8 cellular contexts compared by ENCODE assay signal in the genomic region with DNA sequence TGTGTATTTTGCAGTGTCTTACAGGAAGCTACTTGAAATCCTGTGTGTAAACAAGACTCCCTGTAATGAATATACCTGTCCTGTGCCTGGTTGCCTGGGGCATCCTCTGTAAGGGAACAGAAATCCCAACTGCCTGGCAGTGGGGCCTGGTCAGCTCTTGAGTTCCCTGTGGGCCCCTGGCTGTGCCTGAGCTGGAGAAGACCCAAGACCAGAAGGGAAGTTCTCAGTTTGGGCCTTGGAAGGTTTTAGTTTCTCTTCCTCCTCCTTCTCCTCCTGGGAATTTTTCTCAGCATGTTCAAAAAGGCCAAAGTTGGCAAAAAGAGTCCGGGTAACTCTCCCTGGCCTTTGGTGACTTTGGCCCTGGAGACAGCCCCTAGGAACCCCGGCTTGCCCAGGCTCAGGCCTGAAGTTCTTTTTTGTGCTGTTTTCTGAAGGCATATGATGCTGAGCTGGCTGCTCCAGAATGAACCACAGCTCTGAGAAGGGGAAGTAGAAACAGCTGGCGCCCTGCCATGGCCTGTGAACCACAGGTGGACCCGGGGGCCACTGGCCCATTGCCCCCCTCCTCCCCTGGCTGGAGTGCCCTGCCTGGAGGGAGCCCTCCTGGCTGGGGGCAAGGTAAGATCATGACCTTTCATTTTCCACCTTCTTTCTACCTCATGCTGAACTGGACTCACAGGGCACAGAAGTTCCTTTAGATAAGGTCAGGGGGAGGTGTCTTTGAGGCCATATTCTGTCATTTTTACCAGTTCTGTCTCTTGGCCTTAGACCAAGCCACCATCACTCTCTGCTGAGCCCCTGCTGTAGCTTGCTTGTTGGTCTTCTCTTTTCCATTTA. TPM values are rescaled to one million over a fixed set of nuclear protein-coding genes. Genes with fewer than 3 reads are reported as not detected.
A peak's percentile ranks its signal among the peaks of the same experiment; 100 is the strongest.
DNase-seq lines count a peak whose midpoint lies in the region; ATAC-seq and TF ChIP-seq lines count a peak whose summit lies in the region.

No MANE protein-coding gene starts in this region.

- CTCF ChIA-PET in activated CD8-positive, alpha-beta T cell treated with anti-CD3 and anti-CD28 coated beads for 36 hours (lab: Charles Lee): interaction anchor here (0.7 to 1.6 kb wide), 4 partner anchors 12 to 211 kb away, joined by 3 to 7 read pairs (median 4); no protein-coding TSS in a partner anchor

- intact Hi-C loops in activated CD8-positive, alpha-beta T cell treated with anti-CD3 and anti-CD28 coated beads for 36 hours (cut with micrococcal nuclease): no loop called here
- intact Hi-C loops in vagina (cut with DNase I): no loop called here

- TF ChIP-seq CTCF in activated CD8-positive, alpha-beta T cell treated with anti-CD3 and anti-CD28 coated beads for 36 hours (IDR thresholded peaks at IDR 0.05): no peak
- TF ChIP-seq CTCF in BE2C (IDR thresholded peaks at IDR 0.05; ENCODE audit: low read depth, low read length) (no peak), vagina (IDR thresholded peaks at IDR 0.05) (no peak)

- POLR2A ChIA-PET in activated CD8-positive, alpha-beta T cell treated with anti-CD3 and anti-CD28 coated beads for 36 hours (lab: Charles Lee): interaction anchor here (1.4 to 3.1 kb wide), 2 partner anchors 10 to 29 kb away, joined by 4 to 9 read pairs; partner anchors contain the start of gene ATP6V1G1

- ATAC-seq in GM19395 (IDR thresholded peaks at IDR 0.05; ENCODE audit: unreplicated experiment) (peak; percentile 69), HG03432 (IDR thresholded peaks at IDR 0.05; ENCODE audit: unreplicated experiment) (peak; percentile 83)
- ATAC-seq in activated CD8-positive, alpha-beta T cell treated with anti-CD3 and anti-CD28 coated beads for 36 hours: peak; percentile 62

- no peak for TF ChIP-seq POLR2A in vagina (IDR thresholded peaks at IDR 0.05)

- no peak overlapping the region for H3K27ac ChIP-seq in vagina

- H3K4me1 ChIP-seq in BE2C: no peaks in the 10 kb centered on the region
- H3K4me1 ChIP-seq in vagina: peaks cover 23% of the 10 kb centered on the region

- H3K9me3 ChIP-seq in BE2C (no peaks in the 10 kb centered on the region; the same call in 1 of the 2 replicates), vagina (no peaks in the 10 kb centered on the region)

- no peaks in the 10 kb centered on the region for H3K27me3 ChIP-seq in BE2C
- no peaks in the 10 kb centered on the region for H3K27me3 ChIP-seq in vagina

- H3K36me3 Mint-ChIP-seq in activated CD8-positive, alpha-beta T cell treated with anti-CD3 and anti-CD28 coated beads for 36 hours (ENCODE audit: low read depth): peaks cover 61% of the 10 kb centered on the region

- H3K27me3 Mint-ChIP-seq in activated CD8-positive, alpha-beta T cell treated with anti-CD3 and anti-CD28 coated beads for 36 hours: no peaks in the 10 kb centered on the region

- H3K27ac Mint-ChIP-seq in activated CD8-positive, alpha-beta T cell treated with anti-CD3 and anti-CD28 coated beads for 36 hours: peak overlapping the region; percentile 85

- peaks cover 2% of the 10 kb centered on the region for H3K36me3 ChIP-seq in BE2C
- no peaks in the 10 kb centered on the region for H3K36me3 ChIP-seq in vagina

- H3K4me1 Mint-ChIP-seq in activated CD8-positive, alpha-beta T cell treated with anti-CD3 and anti-CD28 coated beads for 36 hours (ENCODE audit: low read depth): peaks cover 55% of the 10 kb centered on the region

- H3K4me3 ChIP-seq in BE2C (ENCODE audit: low read depth, low read length): no peak overlapping the region
- H3K4me3 ChIP-seq in vagina: no peak overlapping the region

- H3K9me3 Mint-ChIP-seq in activated CD8-positive, alpha-beta T cell treated with anti-CD3 and anti-CD28 coated beads for 36 hours: no peaks in the 10 kb centered on the region

- DNase-seq in DMS53 treated with DMSO at 0.1 percent for 48 hours (lab: John Stamatoyannopoulos, UW; ENCODE audit: unreplicated experiment) (peak; percentile 46), medulla oblongata (ENCODE audit: extremely low spot score) (peak; percentile 71), BE2C (no peak), vagina (ENCODE audit: extremely low spot score in 2 of 2) (no peak), activated gamma-delta T cell (lab: John Stamatoyannopoulos, UW) (no peak)
- DNase-seq in activated CD8-positive, alpha-beta T cell treated with anti-CD3 and anti-CD28 coated beads for 36 hours: peak; percentile 35

- H3K4me3 Mint-ChIP-seq in activated CD8-positive, alpha-beta T cell treated with anti-CD3 and anti-CD28 coated beads for 36 hours: no peak overlapping the region

RNA-seq across cellular contexts. Expression of gene TMEM268, which starts 5.8 kb away (rescaled TPM):
- total RNA-seq in activated CD8-positive, alpha-beta T cell treated with anti-CD3 and anti-CD28 coated beads for 36 hours: 10 to 100 TPM; 26.3 to 29.0 TPM
- polyA plus RNA-seq in BE2C (2012; ENCODE audit: insufficient read depth, insufficient read length, low read depth): 8.4 TPM
- 11.5 TPM for total RNA-seq in vagina

RNA-seq across cellular contexts. Expression of gene ATP6V1G1, which starts 29.3 kb away (rescaled TPM):
- 10 to 100 TPM; 34.1 to 34.7 TPM for total RNA-seq in activated CD8-positive, alpha-beta T cell treated with anti-CD3 and anti-CD28 coated beads for 36 hours
- 326 TPM for polyA plus RNA-seq in BE2C (2012; ENCODE audit: insufficient read depth, insufficient read length, low read depth)
- 161 TPM for total RNA-seq in vagina

RNA-seq across cellular contexts. Expression of gene TEX53, which starts 40.7 kb away (rescaled TPM):
- total RNA-seq in activated CD8-positive, alpha-beta T cell treated with anti-CD3 and anti-CD28 coated beads for 36 hours: not detected
- not detected for polyA plus RNA-seq in BE2C (2012; ENCODE audit: insufficient read depth, insufficient read length, low read depth)
- total RNA-seq in vagina: not detected

Comparison
In these comparisons a context has a peak if more than half of its experiments do, and no peak if none do; other contexts are left out.
1. DNase-seq: peak in DMS53 treated with DMSO at 0.1 percent for 48 hours (single experiment), activated CD8-positive, alpha-beta T cell treated with anti-CD3 and anti-CD28 coated beads for 36 hours (single experiment) and medulla oblongata (single experiment); none in BE2C (single experiment), vagina (0 of 2) and activated gamma-delta T cell (single experiment).
2. Peak in every context shown above with its lines, with median percentiles within 50 percentile points of each other: ATAC-seq.